ENCODE assay signal across 9 cellular contexts in the genomic region with DNA sequence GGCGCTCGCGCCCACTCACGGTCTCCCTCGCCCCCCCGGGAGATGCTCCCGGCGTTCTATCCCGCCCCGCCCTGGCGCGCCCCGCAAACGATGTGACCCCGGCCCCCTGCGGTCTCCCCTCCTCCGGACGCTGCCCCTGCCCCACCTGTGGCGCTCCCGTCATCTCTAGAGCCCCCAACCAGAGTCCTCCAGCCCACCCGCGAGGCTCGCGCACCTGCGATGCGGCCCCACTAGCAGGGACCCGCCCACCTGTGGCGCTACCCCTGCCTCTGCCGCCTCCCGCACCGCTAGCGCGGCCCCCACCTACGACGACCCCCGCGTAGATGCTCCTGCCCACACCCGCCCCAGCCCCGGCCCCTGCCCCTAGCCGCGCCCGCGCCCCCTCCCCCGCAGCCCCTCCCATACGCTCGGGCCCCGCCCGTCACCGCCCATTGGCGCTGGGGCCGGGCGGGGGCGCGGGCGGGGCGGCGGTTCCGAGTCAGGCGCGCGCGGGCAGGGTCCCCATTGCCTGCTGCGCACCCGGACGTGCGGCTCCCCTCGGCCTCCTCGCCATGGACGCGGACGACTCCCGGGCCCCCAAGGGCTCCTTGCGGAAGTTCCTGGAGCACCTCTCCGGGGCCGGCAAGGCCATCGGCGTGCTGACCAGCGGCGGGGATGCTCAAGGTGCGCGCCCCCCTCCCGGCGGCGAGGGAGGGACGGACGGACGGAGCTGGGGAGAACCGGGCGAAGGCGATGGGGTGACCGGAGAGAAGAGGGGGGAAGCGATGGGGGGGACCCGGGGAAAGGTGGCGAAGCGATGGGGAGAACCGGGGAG. TPM values are rescaled to one million over a fixed set of nuclear protein-coding genes. Genes with fewer than 3 reads are reported as not detected.
DNase-seq lines count a peak whose midpoint lies in the region; ATAC-seq, FAIRE-seq and TF ChIP-seq lines count a peak whose summit lies in the region.
"Had no signal": no experiment of that assay in that cellular context is flagged by ENCODE, and none has a peak within 500 bp of the region (broad histone marks: within the 10 kb centered on the region; RNA-seq: fewer than 3 reads in every experiment).

A gene (plus strand): TSS at position 504 of the 814 bp plus-strand sequence. CDS start 48 bp downstream, at position 552.

- 1% methylated on average over 79 of the region's 96 CpGs; no CpG with 5 or more reads in 1 of the 2 donors for WGBS in tibial nerve, 2 donors

- TF ChIP-seq CTCF in OCI-LY1 (IDR thresholded peaks at IDR 0.05; ENCODE audit: low read length) (no peak), tibial nerve (IDR thresholded peaks at IDR 0.05) (no peak)

- no peaks in the 10 kb centered on the region for H3K9me3 ChIP-seq in OCI-LY1 (ENCODE audit: low read length)
- H3K9me3 ChIP-seq in tibial nerve, result no peaks in the 10 kb centered on the region

- no peak within 1 kb of the TSS for H2AFZ ChIP-seq in OCI-LY1 (ENCODE audit: low read length)

- DNase-seq in DMS53 (lab: John Stamatoyannopoulos, UW) (peak; percentile 65), DMS53 treated with DMSO at 0.1 percent for 48 hours (lab: John Stamatoyannopoulos, UW; ENCODE audit: unreplicated experiment) (no peak), frontal cortex (ENCODE audit: low spot score in 2 of 2) (peak; percentile 66 to 67), occipital lobe (lab: John Stamatoyannopoulos, UW) (no peak), tibial nerve (ENCODE audit: low spot score in 2 of 2) (no peak)

- H3K9me3 Mint-ChIP-seq in activated T-helper 17 cell treated with anti-CD3 and anti-CD28 coated beads, Interleukin-2, amount 50 U/mL, for 72 hours, result peaks cover 4% of the 10 kb centered on the region

- TF ChIP-seq EP300 in tibial nerve (IDR thresholded peaks at IDR 0.05), result peak in 1 of 2 donors; percentile 49

- H3K4me1 ChIP-seq in OCI-LY1 (ENCODE audit: insufficient read depth, low read length, severe bottlenecking), result peaks cover 20% of the 10 kb centered on the region
- peaks cover 0 to 30% (median 15%) of the 10 kb centered on the region in 4 donors for H3K4me1 ChIP-seq in tibial nerve

- H3K4me3 Mint-ChIP-seq in activated T-helper 17 cell treated with anti-CD3 and anti-CD28 coated beads, Interleukin-2, amount 50 U/mL, for 72 hours, result peak within 1 kb of the TSS; percentile 83

- no peaks in the 10 kb centered on the region for H3K9me2 ChIP-seq in OCI-LY1 (ENCODE audit: low read depth, low read length)

- ATAC-seq in HG02610 (IDR thresholded peaks at IDR 0.05; ENCODE audit: unreplicated experiment), result peak; percentile 48
- peak; percentile 54 for ATAC-seq in activated T-helper 17 cell treated with anti-CD3 and anti-CD28 coated beads, Interleukin-2, amount 50 U/mL, for 72 hours (replicated peaks)

- peak within 1 kb of the TSS; percentile 87 for H3K4me3 ChIP-seq in OCI-LY1 (ENCODE audit: low read depth, low read length, poor library complexity, severe bottlenecking)
- H3K4me3 ChIP-seq in tibial nerve, result peak within 1 kb of the TSS; percentile 61 to 88 (median 84)

- peaks cover 46% of the 10 kb centered on the region for H3K36me3 Mint-ChIP-seq in activated T-helper 17 cell treated with anti-CD3 and anti-CD28 coated beads, Interleukin-2, amount 50 U/mL, for 72 hours (ENCODE audit: low read depth)

- H3K79me2 ChIP-seq in OCI-LY1 (ENCODE audit: insufficient read depth, low read length), result peaks cover 40% of the 10 kb centered on the region

- H3F3A ChIP-seq in OCI-LY1 (ENCODE audit: insufficient read depth, low read length), result no peaks in the 10 kb centered on the region

- H3K27ac ChIP-seq in OCI-LY1 (ENCODE audit: low read depth, low read length, poor library complexity, severe bottlenecking) (peak within 1 kb of the TSS; percentile 65), tibial nerve (peak within 1 kb of the TSS; percentile 65 to 83 (median 69))

- no peaks in the 10 kb centered on the region for H3K27me3 Mint-ChIP-seq in activated T-helper 17 cell treated with anti-CD3 and anti-CD28 coated beads, Interleukin-2, amount 50 U/mL, for 72 hours

- H3K4me2 ChIP-seq in OCI-LY1 (ENCODE audit: low read length), result peak within 1 kb of the TSS; percentile 87

- TF ChIP-seq POLR2A in tibial nerve (IDR thresholded peaks at IDR 0.05), result peak in 1 of 2 donors; percentile 59

- H4K20me1 ChIP-seq in OCI-LY1 (ENCODE audit: insufficient read depth, low read length), result no peaks in the 10 kb centered on the region

- FAIRE-seq in frontal cortex (lab: Jason Lieb, UNC), result no peak
- FAIRE-seq: A204.1 had no signal

- peaks cover 21% of the 10 kb centered on the region for H3K4me1 Mint-ChIP-seq in activated T-helper 17 cell treated with anti-CD3 and anti-CD28 coated beads, Interleukin-2, amount 50 U/mL, for 72 hours

- H3K27me3 ChIP-seq in OCI-LY1 (ENCODE audit: insufficient read depth, low read length), result no peaks in the 10 kb centered on the region
- peaks cover 0 to 9% of the 10 kb centered on the region in 2 donors for H3K27me3 ChIP-seq in tibial nerve

- H3K36me3 ChIP-seq in OCI-LY1 (ENCODE audit: insufficient read depth, low read length), result peaks cover 31% of the 10 kb centered on the region
- H3K36me3 ChIP-seq in tibial nerve, result no peaks in the 10 kb centered on the region

- H3K27ac Mint-ChIP-seq in activated T-helper 17 cell treated with anti-CD3 and anti-CD28 coated beads, Interleukin-2, amount 50 U/mL, for 72 hours, result peak within 1 kb of the TSS; percentile 77

- H3K9ac ChIP-seq in OCI-LY1 (ENCODE audit: low read length), result peak within 1 kb of the TSS; percentile 88

RNA-seq across cellular contexts. Expression of the gene that starts here (rescaled TPM):
- total RNA-seq in activated T-helper 17 cell treated with anti-CD3 and anti-CD28 coated beads, Interleukin-2, amount 50 U/mL, for 72 hours, result 100 to 1,000 TPM; 349 TPM
- total RNA-seq in frontal cortex (81.5 TPM), occipital lobe (76.3 TPM), tibial nerve (10 to 100 TPM; 22.4 to 45.4 (median 29.1) TPM)

Comparison
In these comparisons a context has a peak if more than half of its experiments do, and no peak if none do; other contexts are left out.
1. DNase-seq: peak in DMS53 (single experiment) and frontal cortex (2 of 2); none in DMS53 treated with DMSO at 0.1 percent for 48 hours (single experiment), occipital lobe (single experiment) and tibial nerve (0 of 2).